28 cellular contexts compared by ENCODE assay signal in genomic region chr4:122978789-122979188, GRCh38.
"Had no signal": no experiment of that assay in that cellular context is flagged by ENCODE, and none has a peak within 500 bp of the region (broad histone marks: within the 10 kb centered on the region; RNA-seq: fewer than 3 reads in every experiment).

No MANE protein-coding gene starts in this region.

- ATAC-seq: activated CD8-positive, alpha-beta T cell treated with anti-CD3 and anti-CD28 coated beads for 36 hours; activated naive CD8-positive, alpha-beta T cell treated with anti-CD3 and anti-CD28 coated beads, Interleukin-2, amount 50 U/mL, for 24 hours; activated T-cell treated with anti-CD3 and anti-CD28 coated beads, Interleukin-2, amount 50 U/mL, for 4 hours; body of pancreas had no signal

- H3K9me3 ChIP-seq: body of pancreas had no signal

- H3K4me1 ChIP-seq: body of pancreas had no signal

- H3K27me3 ChIP-seq: body of pancreas, brain microvascular endothelial cell, cardiac muscle cell had no signal

- H3K4me3 ChIP-seq: body of pancreas, cardiac muscle cell had no signal

- DNase-seq: activated B cell treated with CpG ODN at 0.5 μM for 24 hours; activated CD4-positive, alpha-beta memory T cell treated with anti-CD3 and anti-CD28 coated beads for 36 hours; activated CD4-positive, alpha-beta T cell treated with anti-CD3 and anti-CD28 coated beads for 4 hours; activated CD4-positive, alpha-beta T cell treated with anti-CD3 and anti-CD28 coated beads, Interleukin-2, amount 10 ng/mL, durations not matched to agents 24 days and 14 days; activated CD4-positive, alpha-beta T cell treated with anti-CD3 and anti-CD28 coated beads, Interleukin-2, amount 50 U/mL, for 1 hour; activated CD4-positive, alpha-beta T cell treated with anti-CD3 and anti-CD28 coated beads, Interleukin-2, amount 50 U/mL, for 4 hours; activated CD4-positive, CD25-positive, alpha-beta regulatory T cell treated with anti-CD3 and anti-CD28 coated beads, Interleukin-2, amount 50 U/mL, for 72 hours; activated CD8-positive, alpha-beta memory T cell treated with anti-CD3 and anti-CD28 coated beads, Interleukin-2, amount 50 U/mL, for 4 hours; activated CD8-positive, alpha-beta T cell treated with anti-CD3 and anti-CD28 coated beads for 36 hours; activated gamma-delta T cell; activated naive CD4-positive, alpha-beta T cell treated with anti-CD3 and anti-CD28 coated beads, Interleukin-2, amount 10 ng/mL, durations not matched to agents 7 days and 5 days; activated naive CD4-positive, alpha-beta T cell treated with Interleukin-2 at 50 U/mL for 16 hours; activated naive CD8-positive, alpha-beta T cell treated with anti-CD3 and anti-CD28 coated beads, Interleukin-2, amount 10 ng/mL, durations not matched to agents 7 days and 5 days; activated naive CD8-positive, alpha-beta T cell treated with anti-CD3 and anti-CD28 coated beads, Interleukin-2, amount 50 U/mL, for 24 hours; activated T-cell treated with anti-CD3 and anti-CD28 coated beads for 4 hours; activated T-cell treated with anti-CD3 and anti-CD28 coated beads, Interleukin-2, amount 50 U/mL, for 1 hour; activated T-cell treated with anti-CD3 and anti-CD28 coated beads, Interleukin-2, amount 50 U/mL, for 4 hours; amygdala; anterior cingulate cortex; body of pancreas; brain microvascular endothelial cell; caudate nucleus; cerebellar nuclear complex; T-helper 1 cell; T-helper 2 cell; T-helper 9 cell had no signal

- H3K27ac ChIP-seq: body of pancreas, brain microvascular endothelial cell, cardiac muscle cell, VCaP had no signal
